12 cellular contexts compared by ENCODE assay signal in genomic region chr7:2699289-2699620, GRCh38. TPM values are rescaled to one million over a fixed set of nuclear protein-coding genes. Genes with fewer than 3 reads are reported as not detected.
DNase-seq lines count a peak whose midpoint lies in the region; ATAC-seq and TF ChIP-seq lines count a peak whose summit lies in the region.
"Had no signal": no experiment of that assay in that cellular context is flagged by ENCODE, and none has a peak within 500 bp of the region (broad histone marks: within the 10 kb centered on the region; RNA-seq: fewer than 3 reads in every experiment).

No MANE protein-coding gene starts in this region.

- BruUV-seq in PC-3 (replicated peaks; lab: Mats Ljungman, UMichigan): no TSS peak

- H4K20me1 ChIP-seq in BLaER1: no peaks in the 10 kb centered on the region
- H4K20me1 ChIP-seq in PC-3 (ENCODE audit: low read length): no peaks in the 10 kb centered on the region
- no peaks in the 10 kb centered on the region for H4K20me1 ChIP-seq in hepatocyte (ENCODE audit: insufficient read depth, poor library complexity, severe bottlenecking)

- H2AFZ ChIP-seq in PC-3 (ENCODE audit: low read length): no peak overlapping the region
- no peak overlapping the region for H2AFZ ChIP-seq in hepatocyte
- H2AFZ ChIP-seq: GM23338 had no signal

- peaks cover 78% of the 10 kb centered on the region for H3K4me1 ChIP-seq in BLaER1
- H3K4me1 ChIP-seq in CD8-positive, alpha-beta T cell (ENCODE audit: insufficient read depth, low read length): peaks cover 23% of the 10 kb centered on the region
- H3K4me1 ChIP-seq in PC-3 (ENCODE audit: insufficient read depth, low read length): no peaks in the 10 kb centered on the region
- H3K4me1 ChIP-seq in effector memory CD4-positive, alpha-beta T cell (ENCODE audit: control insufficient read depth, insufficient read depth, low read length, poor library complexity, severe bottlenecking): peaks cover 15% of the 10 kb centered on the region
- H3K4me1 ChIP-seq in hepatocyte (ENCODE audit: insufficient read depth): no peaks in the 10 kb centered on the region
- H3K4me1 ChIP-seq: colonic mucosa had no signal

- H3K4me3 ChIP-seq in BLaER1 (peak overlapping the region; percentile 27), PC-3 (ENCODE audit: low read length) (no peak overlapping the region), hepatocyte (no peak overlapping the region)
- H3K4me3 ChIP-seq in CD8-positive, alpha-beta T cell (ENCODE audit: low read depth, low read length): peak overlapping the region; percentile 15
- peak overlapping the region; percentile 32 for H3K4me3 ChIP-seq in effector memory CD4-positive, alpha-beta T cell (ENCODE audit: insufficient read depth, low read depth, low read length, poor library complexity, severe bottlenecking)
- H3K4me3 ChIP-seq: colonic mucosa, GM23338, lung had no signal

- H3K4me3 Mint-ChIP-seq in CD8-positive, alpha-beta T cell: peak overlapping the region; percentile 64
- H3K4me3 Mint-ChIP-seq: GM23338, nephron progenitor cell had no signal

- H3K79me2 ChIP-seq in PC-3 (ENCODE audit: low read length): no peaks in the 10 kb centered on the region
- H3K79me2 ChIP-seq in hepatocyte: no peaks in the 10 kb centered on the region

- no peaks in the 10 kb centered on the region for H3K36me3 Mint-ChIP-seq in CD8-positive, alpha-beta T cell

- H3K27ac Mint-ChIP-seq in CD8-positive, alpha-beta T cell: peak overlapping the region; percentile 85
- H3K27ac Mint-ChIP-seq: GM23338, nephron progenitor cell had no signal

- POLR2A ChIA-PET in CD8-positive, alpha-beta T cell (lab: Charles Lee): interaction anchor here (1.0 to 3.1 kb wide), 5 partner anchors 8 to 20 kb away, joined by 3 to 19 read pairs (median 3); no protein-coding TSS in a partner anchor
- POLR2A ChIA-PET in PC-3 (lab: Charles Lee; ENCODE audit: unreplicated experiment): no interaction called here

- intact Hi-C loops in CD8-positive, alpha-beta T cell (cut with DNase I, micrococcal nuclease): loop anchor here in 1 of 2 experiments (1.0 to 5.0 kb wide), 3 partner anchors 10 to 67 kb away; partner anchors contain the start of gene TTYH3
- intact Hi-C loops in PC-3 (cut with micrococcal nuclease): no loop called here

- H3K9ac ChIP-seq in BLaER1 (peak overlapping the region; percentile 36; the same call in 1 of the 2 replicates), PC-3 (ENCODE audit: low read length) (no peak overlapping the region)

- no peaks in the 10 kb centered on the region for H3K27me3 ChIP-seq in BLaER1
- no peaks in the 10 kb centered on the region for H3K27me3 ChIP-seq in CD8-positive, alpha-beta T cell (ENCODE audit: insufficient read depth, low read length)
- no peaks in the 10 kb centered on the region for H3K27me3 ChIP-seq in PC-3 (ENCODE audit: low read length)
- no peaks in the 10 kb centered on the region for H3K27me3 ChIP-seq in effector memory CD4-positive, alpha-beta T cell (replicated peaks; ENCODE audit: control insufficient read depth, insufficient read depth, low read length, poor library complexity, severe bottlenecking)
- no peaks in the 10 kb centered on the region for H3K27me3 ChIP-seq in hepatocyte
- H3K27me3 ChIP-seq: colonic mucosa had no signal

- TF ChIP-seq CTCF in CD8-positive, alpha-beta T cell (IDR thresholded peaks at IDR 0.05): no peak
- TF ChIP-seq CTCF in PC-3 (conservative IDR thresholded peaks at IDR 0.05; ENCODE audit: low read depth, low read length): no peak
- no peak for TF ChIP-seq CTCF in hepatocyte (IDR thresholded peaks at IDR 0.05; ENCODE audit: poor library complexity)

- H3K27me3 Mint-ChIP-seq in CD8-positive, alpha-beta T cell (ENCODE audit: low read depth): no peaks in the 10 kb centered on the region

- H3K9me3 ChIP-seq in BLaER1: no peaks in the 10 kb centered on the region
- H3K9me3 ChIP-seq in CD8-positive, alpha-beta T cell (ENCODE audit: low read length): no peaks in the 10 kb centered on the region
- no peaks in the 10 kb centered on the region for H3K9me3 ChIP-seq in PC-3 (ENCODE audit: low read length)
- H3K9me3 ChIP-seq in effector memory CD4-positive, alpha-beta T cell (ENCODE audit: control insufficient read depth, low read length): no peaks in the 10 kb centered on the region
- H3K9me3 ChIP-seq in hepatocyte (ENCODE audit: low read depth): no peaks in the 10 kb centered on the region
- H3K9me3 ChIP-seq: colonic mucosa had no signal

- H3K9me2 ChIP-seq in PC-3 (replicated peaks; ENCODE audit: low read length) (no peaks in the 10 kb centered on the region), hepatocyte (replicated peaks; ENCODE audit: insufficient read depth) (no peaks in the 10 kb centered on the region)

- no peaks in the 10 kb centered on the region for H3K9me3 Mint-ChIP-seq in CD8-positive, alpha-beta T cell
- H3K9me3 Mint-ChIP-seq: GM23338, nephron progenitor cell had no signal

- H3F3A ChIP-seq in PC-3 (ENCODE audit: low read length, unreplicated experiment): no peaks in the 10 kb centered on the region

- H3K4me2 ChIP-seq in BLaER1 (peak overlapping the region; percentile 84), PC-3 (ENCODE audit: low read length) (peak overlapping the region; percentile 44; the same call in 1 of the 2 replicates), hepatocyte (no peak overlapping the region)
- H3K4me2 ChIP-seq: GM23338 had no signal

- DNase-seq in CD8-positive, alpha-beta T cell: no peak
- DNase-seq in PC-3: no peak
- no peak for DNase-seq in effector memory CD4-positive, alpha-beta T cell
- no peak for DNase-seq in hepatocyte (ENCODE audit: low spot score)
- no peak for DNase-seq in NCI-H1092 (lab: John Stamatoyannopoulos, UW)
- no peak for DNase-seq in amniotic stem cell (lab: John Stamatoyannopoulos, UW)
- DNase-seq: colonic mucosa, nephron progenitor cell had no signal

- H3K36me3 ChIP-seq in BLaER1 (no peaks in the 10 kb centered on the region), PC-3 (ENCODE audit: low read depth, low read length) (no peaks in the 10 kb centered on the region), hepatocyte (replicated peaks; ENCODE audit: insufficient read depth, low read depth) (no peaks in the 10 kb centered on the region)
- H3K36me3 ChIP-seq in CD8-positive, alpha-beta T cell (ENCODE audit: insufficient read depth, low read length): no peaks in the 10 kb centered on the region
- H3K36me3 ChIP-seq in effector memory CD4-positive, alpha-beta T cell (ENCODE audit: control insufficient read depth, insufficient read depth, low read length): no peaks in the 10 kb centered on the region
- H3K36me3 ChIP-seq: colonic mucosa had no signal

- H3K27ac ChIP-seq in BLaER1 (peak overlapping the region; percentile 65), PC-3 (ENCODE audit: low read length) (no peak overlapping the region), hepatocyte (no peak overlapping the region)
- H3K27ac ChIP-seq in CD8-positive, alpha-beta T cell (ENCODE audit: low read depth, low read length): no peak overlapping the region
- peak overlapping the region; percentile 9 for H3K27ac ChIP-seq in effector memory CD4-positive, alpha-beta T cell (ENCODE audit: insufficient read depth, low read length, poor library complexity, severe bottlenecking)
- H3K27ac ChIP-seq: colonic mucosa had no signal

- CTCF ChIA-PET in CD8-positive, alpha-beta T cell (lab: Charles Lee): interaction anchor here (1.1 to 5.5 kb wide), 8 partner anchors 10 to 97 kb away, joined by 3 to 59 read pairs (median 7); no protein-coding TSS in a partner anchor
- CTCF ChIA-PET in PC-3 (lab: Charles Lee): interaction anchor here (0.6 to 1.1 kb wide), 2 partner anchors 18 to 248 kb away, joined by 3 to 9 read pairs; no protein-coding TSS in a partner anchor

- 87% methylated on average over 15 of the region's 15 CpGs for WGBS in hepatocyte (ENCODE audit: low lambda C conversion rate, missing lambda C conversion rate)

- peaks cover 21% of the 10 kb centered on the region for H3K4me1 Mint-ChIP-seq in CD8-positive, alpha-beta T cell (ENCODE audit: low read depth)

- ATAC-seq in CD8-positive, alpha-beta T cell: no peak
- ATAC-seq in PC-3: no peak; the same call in 1 of the 2 replicates

RNA-seq across cellular contexts. Expression of gene AMZ1, which starts 11.3 kb away (rescaled TPM):
- under 1 TPM; 0.47 to 0.54 TPM for total RNA-seq in CD8-positive, alpha-beta T cell
- total RNA-seq in PC-3 (2014; rRNA removed) (0.75 TPM in 1 of 2 replicates, not detected in the other), hepatocyte (not detected in 2 replicates)
- polyA plus RNA-seq in hepatocyte: 1.4 TPM in 1 of 2 replicates, not detected in the other
- total RNA-seq: MCF 10A had no signal

Comparison
In these comparisons a context has a peak if more than half of its experiments do, and no peak if none do; other contexts are left out.
1. H3K27ac ChIP-seq: peak in BLaER1 (single experiment) and effector memory CD4-positive, alpha-beta T cell (single experiment); none in CD8-positive, alpha-beta T cell (single experiment), PC-3 (single experiment) and hepatocyte (single experiment).
2. H3K4me3 ChIP-seq: peak in BLaER1 (single experiment), CD8-positive, alpha-beta T cell (single experiment) and effector memory CD4-positive, alpha-beta T cell (single experiment); none in PC-3 (single experiment) and hepatocyte (single experiment).